1 cellular context compared by ENCODE assay signal in genomic region chr17:43760254-43760852, GRCh38.
A peak's percentile ranks its signal among the peaks of the same experiment; 100 is the strongest.
TF ChIP-seq lines count a peak whose summit lies in the region.

No MANE protein-coding gene starts in this region.

TF ChIP-seq in HEK293, 187 proteins besides CTCF, POLR2A, EP300 and RAD21 (continued from another document):
- TF ChIP-seq, protein P1, sequence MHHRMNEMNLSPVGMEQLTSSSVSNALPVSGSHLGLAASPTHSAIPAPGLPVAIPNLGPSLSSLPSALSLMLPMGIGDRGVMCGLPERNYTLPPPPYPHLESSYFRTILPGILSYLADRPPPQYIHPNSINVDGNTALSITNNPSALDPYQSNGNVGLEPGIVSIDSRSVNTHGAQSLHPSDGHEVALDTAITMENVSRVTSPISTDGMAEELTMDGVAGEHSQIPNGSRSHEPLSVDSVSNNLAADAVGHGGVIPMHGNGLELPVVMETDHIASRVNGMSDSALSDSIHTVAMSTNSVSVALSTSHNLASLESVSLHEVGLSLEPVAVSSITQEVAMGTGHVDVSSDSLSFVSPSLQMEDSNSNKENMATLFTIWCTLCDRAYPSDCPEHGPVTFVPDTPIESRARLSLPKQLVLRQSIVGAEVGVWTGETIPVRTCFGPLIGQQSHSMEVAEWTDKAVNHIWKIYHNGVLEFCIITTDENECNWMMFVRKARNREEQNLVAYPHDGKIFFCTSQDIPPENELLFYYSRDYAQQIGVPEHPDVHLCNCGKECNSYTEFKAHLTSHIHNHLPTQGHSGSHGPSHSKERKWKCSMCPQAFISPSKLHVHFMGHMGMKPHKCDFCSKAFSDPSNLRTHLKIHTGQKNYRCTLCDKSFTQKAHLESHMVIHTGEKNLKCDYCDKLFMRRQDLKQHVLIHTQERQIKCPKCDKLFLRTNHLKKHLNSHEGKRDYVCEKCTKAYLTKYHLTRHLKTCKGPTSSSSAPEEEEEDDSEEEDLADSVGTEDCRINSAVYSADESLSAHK (tag by site-specific recombination; IDR thresholded peaks at IDR 0.05): no peak
- TF ChIP-seq, protein P2, sequence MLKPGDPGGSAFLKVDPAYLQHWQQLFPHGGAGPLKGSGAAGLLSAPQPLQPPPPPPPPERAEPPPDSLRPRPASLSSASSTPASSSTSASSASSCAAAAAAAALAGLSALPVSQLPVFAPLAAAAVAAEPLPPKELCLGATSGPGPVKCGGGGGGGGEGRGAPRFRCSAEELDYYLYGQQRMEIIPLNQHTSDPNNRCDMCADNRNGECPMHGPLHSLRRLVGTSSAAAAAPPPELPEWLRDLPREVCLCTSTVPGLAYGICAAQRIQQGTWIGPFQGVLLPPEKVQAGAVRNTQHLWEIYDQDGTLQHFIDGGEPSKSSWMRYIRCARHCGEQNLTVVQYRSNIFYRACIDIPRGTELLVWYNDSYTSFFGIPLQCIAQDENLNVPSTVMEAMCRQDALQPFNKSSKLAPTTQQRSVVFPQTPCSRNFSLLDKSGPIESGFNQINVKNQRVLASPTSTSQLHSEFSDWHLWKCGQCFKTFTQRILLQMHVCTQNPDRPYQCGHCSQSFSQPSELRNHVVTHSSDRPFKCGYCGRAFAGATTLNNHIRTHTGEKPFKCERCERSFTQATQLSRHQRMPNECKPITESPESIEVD (tag by site-specific recombination; IDR thresholded peaks at IDR 0.05): no peak
- peak; percentile 76; the same call in 1 of the 2 replicates for TF ChIP-seq ZFP37 (tag by site-specific recombination; IDR thresholded peaks at IDR 0.05)
- TF ChIP-seq, protein P3, sequence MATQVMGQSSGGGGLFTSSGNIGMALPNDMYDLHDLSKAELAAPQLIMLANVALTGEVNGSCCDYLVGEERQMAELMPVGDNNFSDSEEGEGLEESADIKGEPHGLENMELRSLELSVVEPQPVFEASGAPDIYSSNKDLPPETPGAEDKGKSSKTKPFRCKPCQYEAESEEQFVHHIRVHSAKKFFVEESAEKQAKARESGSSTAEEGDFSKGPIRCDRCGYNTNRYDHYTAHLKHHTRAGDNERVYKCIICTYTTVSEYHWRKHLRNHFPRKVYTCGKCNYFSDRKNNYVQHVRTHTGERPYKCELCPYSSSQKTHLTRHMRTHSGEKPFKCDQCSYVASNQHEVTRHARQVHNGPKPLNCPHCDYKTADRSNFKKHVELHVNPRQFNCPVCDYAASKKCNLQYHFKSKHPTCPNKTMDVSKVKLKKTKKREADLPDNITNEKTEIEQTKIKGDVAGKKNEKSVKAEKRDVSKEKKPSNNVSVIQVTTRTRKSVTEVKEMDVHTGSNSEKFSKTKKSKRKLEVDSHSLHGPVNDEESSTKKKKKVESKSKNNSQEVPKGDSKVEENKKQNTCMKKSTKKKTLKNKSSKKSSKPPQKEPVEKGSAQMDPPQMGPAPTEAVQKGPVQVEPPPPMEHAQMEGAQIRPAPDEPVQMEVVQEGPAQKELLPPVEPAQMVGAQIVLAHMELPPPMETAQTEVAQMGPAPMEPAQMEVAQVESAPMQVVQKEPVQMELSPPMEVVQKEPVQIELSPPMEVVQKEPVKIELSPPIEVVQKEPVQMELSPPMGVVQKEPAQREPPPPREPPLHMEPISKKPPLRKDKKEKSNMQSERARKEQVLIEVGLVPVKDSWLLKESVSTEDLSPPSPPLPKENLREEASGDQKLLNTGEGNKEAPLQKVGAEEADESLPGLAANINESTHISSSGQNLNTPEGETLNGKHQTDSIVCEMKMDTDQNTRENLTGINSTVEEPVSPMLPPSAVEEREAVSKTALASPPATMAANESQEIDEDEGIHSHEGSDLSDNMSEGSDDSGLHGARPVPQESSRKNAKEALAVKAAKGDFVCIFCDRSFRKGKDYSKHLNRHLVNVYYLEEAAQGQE (tag by site-specific recombination; IDR thresholded peaks at IDR 0.05): no peak
- no peak for TF ChIP-seq ZNF302 (tag by site-specific recombination; IDR thresholded peaks at IDR 0.05; ENCODE audit: low read depth)
